Comparison of ENCODE assay signal across 35 cellular contexts in the genomic region with DNA sequence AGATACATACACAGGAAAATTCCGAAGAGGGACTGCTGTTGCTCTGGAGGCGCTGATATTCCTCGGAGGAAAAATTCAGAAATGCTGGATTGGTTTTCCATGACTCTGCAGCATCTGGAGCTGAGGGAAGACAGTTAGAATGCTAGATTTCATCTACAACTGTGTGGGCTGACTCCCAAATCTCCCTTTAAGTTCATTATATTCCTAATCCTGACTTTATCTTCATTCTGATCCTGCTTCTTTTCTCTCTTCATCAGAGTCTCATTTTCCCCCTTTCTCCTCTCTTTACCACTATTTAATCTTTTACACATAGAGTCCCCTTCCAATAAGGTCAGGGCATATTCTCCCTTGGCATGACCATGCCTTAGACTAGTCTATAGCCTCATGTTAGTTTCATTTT. TPM values are rescaled to one million over a fixed set of nuclear protein-coding genes. Genes with fewer than 3 reads are reported as not detected.
"Had no signal": no experiment of that assay in that cellular context is flagged by ENCODE, and none has a peak within 500 bp of the region (broad histone marks: within the 10 kb centered on the region; RNA-seq: fewer than 3 reads in every experiment).

A gene with protein sequence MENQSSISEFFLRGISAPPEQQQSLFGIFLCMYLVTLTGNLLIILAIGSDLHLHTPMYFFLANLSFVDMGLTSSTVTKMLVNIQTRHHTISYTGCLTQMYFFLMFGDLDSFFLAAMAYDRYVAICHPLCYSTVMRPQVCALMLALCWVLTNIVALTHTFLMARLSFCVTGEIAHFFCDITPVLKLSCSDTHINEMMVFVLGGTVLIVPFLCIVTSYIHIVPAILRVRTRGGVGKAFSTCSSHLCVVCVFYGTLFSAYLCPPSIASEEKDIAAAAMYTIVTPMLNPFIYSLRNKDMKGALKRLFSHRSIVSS (minus strand): TSS at position 101 of the 400 bp plus-strand sequence. CDS start 0 bp downstream, at position 101.

- H3K27ac ChIP-seq: brain microvascular endothelial cell, esophagus muscularis mucosa, foreskin keratinocyte, gastrocnemius medialis had no signal

- H3K27me3 Mint-ChIP-seq: activated CD4-positive, alpha-beta T cell treated with anti-CD3 and anti-CD28 coated beads, Interleukin-2, amount 10 ng/mL, durations not matched to agents 24 days and 14 days; activated naive CD8-positive, alpha-beta T cell treated with anti-CD3 and anti-CD28 coated beads, Interleukin-2, amount 10 ng/mL, durations not matched to agents 7 days and 5 days had no signal

- H3K4me1 Mint-ChIP-seq: activated CD4-positive, alpha-beta T cell treated with anti-CD3 and anti-CD28 coated beads, Interleukin-2, amount 10 ng/mL, durations not matched to agents 24 days and 14 days; activated CD8-positive, alpha-beta memory T cell treated with anti-CD3 and anti-CD28 coated beads, Interleukin-2, amount 10 ng/mL, durations not matched to agents 7 days and 5 days; activated naive CD8-positive, alpha-beta T cell treated with anti-CD3 and anti-CD28 coated beads, Interleukin-2, amount 10 ng/mL, durations not matched to agents 7 days and 5 days had no signal

- H3K27me3 ChIP-seq: brain microvascular endothelial cell, esophagus muscularis mucosa, foreskin keratinocyte, gastrocnemius medialis had no signal

- H3K36me3 Mint-ChIP-seq: activated CD4-positive, alpha-beta memory T cell treated with anti-CD3 and anti-CD28 coated beads for 36 hours; activated CD8-positive, alpha-beta memory T cell treated with anti-CD3 and anti-CD28 coated beads, Interleukin-2, amount 10 ng/mL, durations not matched to agents 7 days and 5 days; activated naive CD8-positive, alpha-beta T cell treated with anti-CD3 and anti-CD28 coated beads, Interleukin-2, amount 10 ng/mL, durations not matched to agents 7 days and 5 days had no signal

- H3K9me3 Mint-ChIP-seq: activated CD4-positive, alpha-beta memory T cell treated with anti-CD3 and anti-CD28 coated beads for 36 hours; activated CD4-positive, alpha-beta T cell treated with anti-CD3 and anti-CD28 coated beads, Interleukin-2, amount 10 ng/mL, durations not matched to agents 24 days and 14 days; activated naive CD8-positive, alpha-beta T cell treated with anti-CD3 and anti-CD28 coated beads, Interleukin-2, amount 10 ng/mL, durations not matched to agents 7 days and 5 days; effector memory CD8-positive, alpha-beta T cell had no signal

- DNase-seq: activated CD4-positive, alpha-beta T cell treated with anti-CD3 and anti-CD28 coated beads, Interleukin-2, amount 10 ng/mL, durations not matched to agents 24 days and 14 days; activated CD4-positive, CD25-positive, alpha-beta regulatory T cell; activated CD4-positive, CD25-positive, alpha-beta regulatory T cell treated with anti-CD3 and anti-CD28 coated beads, Interleukin-2, amount 50 U/mL, for 72 hours; activated CD8-positive, alpha-beta memory T cell treated with anti-CD3 and anti-CD28 coated beads, Interleukin-2, amount 10 ng/mL, durations not matched to agents 7 days and 5 days; activated CD8-positive, alpha-beta memory T cell treated with anti-CD3 and anti-CD28 coated beads, Interleukin-2, amount 50 U/mL, for 4 hours; activated CD8-positive, alpha-beta T cell treated with anti-CD3 and anti-CD28 coated beads, Interleukin-2, amount 10 ng/mL, durations not matched to agents 7 days and 5 days; activated effector memory CD4-positive, alpha-beta T cell treated with Interleukin-2 at 50 U/mL for 16 hours; activated gamma-delta T cell treated with Interleukin-2 at 50 U/mL for 16 hours; activated naive CD4-positive, alpha-beta T cell treated with anti-CD3 and anti-CD28 coated beads, Interleukin-2, amount 50 U/mL, for 16 hours; activated naive CD4-positive, alpha-beta T cell treated with Interleukin-2 at 50 U/mL for 16 hours; activated naive CD8-positive, alpha-beta T cell treated with anti-CD3 and anti-CD28 coated beads, Interleukin-2, amount 10 ng/mL, durations not matched to agents 7 days and 5 days; activated T-cell treated with anti-CD3 and anti-CD28 coated beads, Interleukin-2, amount 50 U/mL, for 1 hour; amniotic stem cell; anterior cingulate cortex; brain microvascular endothelial cell; caudate nucleus; cortex of kidney; dermis blood vessel endothelial cell; effector CD4-positive, alpha-beta T cell; effector memory CD8-positive, alpha-beta T cell; erythroblast; foreskin keratinocyte; gastrocnemius medialis; T-helper 2 cell had no signal

- ATAC-seq: activated CD8-positive, alpha-beta memory T cell treated with anti-CD3 and anti-CD28 coated beads, Interleukin-2, amount 10 ng/mL, durations not matched to agents 7 days and 5 days; activated CD8-positive, alpha-beta T cell treated with anti-CD3 and anti-CD28 coated beads, Interleukin-2, amount 10 ng/mL, durations not matched to agents 7 days and 5 days; effector memory CD8-positive, alpha-beta T cell; foreskin keratinocyte; gastrocnemius medialis had no signal

- H3K4me1 ChIP-seq: esophagus muscularis mucosa, foreskin keratinocyte, gastrocnemius medialis had no signal

- H3K4me3 Mint-ChIP-seq: activated CD4-positive, alpha-beta memory T cell treated with anti-CD3 and anti-CD28 coated beads for 36 hours; activated CD4-positive, alpha-beta T cell treated with anti-CD3 and anti-CD28 coated beads for 36 hours; activated CD4-positive, alpha-beta T cell treated with anti-CD3 and anti-CD28 coated beads, Interleukin-2, amount 10 ng/mL, durations not matched to agents 24 days and 14 days; activated CD8-positive, alpha-beta memory T cell treated with anti-CD3 and anti-CD28 coated beads, Interleukin-2, amount 10 ng/mL, durations not matched to agents 7 days and 5 days; activated CD8-positive, alpha-beta T cell treated with anti-CD3 and anti-CD28 coated beads, Interleukin-2, amount 10 ng/mL, durations not matched to agents 7 days and 5 days; activated naive CD8-positive, alpha-beta T cell treated with anti-CD3 and anti-CD28 coated beads, Interleukin-2, amount 10 ng/mL, durations not matched to agents 7 days and 5 days; activated T-cell treated with anti-CD3 and anti-CD28 coated beads, Interleukin-2, amount 50 U/mL, for 72 hours; effector memory CD8-positive, alpha-beta T cell had no signal

- H3K4me3 ChIP-seq: esophagus muscularis mucosa, gastrocnemius medialis had no signal

- H3K36me3 ChIP-seq: brain microvascular endothelial cell, esophagus muscularis mucosa, gastrocnemius medialis had no signal

- H3K27ac Mint-ChIP-seq: activated CD4-positive, alpha-beta memory T cell treated with anti-CD3 and anti-CD28 coated beads for 36 hours; activated CD4-positive, alpha-beta T cell treated with anti-CD3 and anti-CD28 coated beads for 36 hours; activated CD4-positive, alpha-beta T cell treated with anti-CD3 and anti-CD28 coated beads, Interleukin-2, amount 10 ng/mL, durations not matched to agents 24 days and 14 days; activated CD8-positive, alpha-beta memory T cell treated with anti-CD3 and anti-CD28 coated beads, Interleukin-2, amount 10 ng/mL, durations not matched to agents 7 days and 5 days; activated CD8-positive, alpha-beta T cell treated with anti-CD3 and anti-CD28 coated beads, Interleukin-2, amount 10 ng/mL, durations not matched to agents 7 days and 5 days; activated naive CD8-positive, alpha-beta T cell treated with anti-CD3 and anti-CD28 coated beads, Interleukin-2, amount 10 ng/mL, durations not matched to agents 7 days and 5 days; activated T-cell treated with anti-CD3 and anti-CD28 coated beads, Interleukin-2, amount 50 U/mL, for 72 hours had no signal

RNA-seq across cellular contexts. Expression of the gene that starts here (rescaled TPM):
- total RNA-seq: activated CD4-positive, alpha-beta memory T cell treated with anti-CD3 and anti-CD28 coated beads for 36 hours; activated CD4-positive, alpha-beta T cell treated with anti-CD3 and anti-CD28 coated beads for 36 hours; activated CD4-positive, alpha-beta T cell treated with anti-CD3 and anti-CD28 coated beads, Interleukin-2, amount 10 ng/mL, durations not matched to agents 24 days and 14 days; activated CD8-positive, alpha-beta memory T cell treated with anti-CD3 and anti-CD28 coated beads for 36 hours; activated CD8-positive, alpha-beta memory T cell treated with anti-CD3 and anti-CD28 coated beads, Interleukin-2, amount 10 ng/mL, durations not matched to agents 7 days and 5 days; activated CD8-positive, alpha-beta T cell treated with anti-CD3 and anti-CD28 coated beads, Interleukin-2, amount 10 ng/mL, durations not matched to agents 7 days and 5 days; activated naive CD8-positive, alpha-beta T cell treated with anti-CD3 and anti-CD28 coated beads, Interleukin-2, amount 10 ng/mL, durations not matched to agents 7 days and 5 days; activated T-cell treated with anti-CD3 and anti-CD28 coated beads, Interleukin-2, amount 50 U/mL, for 72 hours; astrocyte; bronchial epithelial cell; chondrocyte; dermis blood vessel endothelial cell; esophagus muscularis mucosa; foreskin keratinocyte; gastrocnemius medialis; glomerular endothelial cell; T-helper 1 cell treated with Interleukin-12 subunit alpha and Interleukin-12 subunit beta and Interleukin-4 antibody, amounts not matched to agents 30 ng/mL and 1 ng/mL, for 36 hours had no signal
- polyA plus RNA-seq: adipose tissue, foreskin keratinocyte had no signal
